ENCODE assay signal across 29 cellular contexts in genomic region chr2:221276601-221277000, GRCh38.
"Had no signal": no experiment of that assay in that cellular context is flagged by ENCODE, and none has a peak within 500 bp of the region (broad histone marks: within the 10 kb centered on the region; RNA-seq: fewer than 3 reads in every experiment).

No MANE protein-coding gene starts in this region.

- H3K27me3 Mint-ChIP-seq: stimulated activated memory B cell treated with anti-CD40 and anti-IgM and Interleukin-4, amounts not matched to agents 10 μg/mL and 1 μg/mL and 100 μg/mL, for 72 hours; stimulated activated naive B cell treated with anti-CD40 and anti-IgM and Interleukin-4, amounts not matched to agents 10 μg/mL and 1 μg/mL and 100 μg/mL, for 72 hours; stimulated activated naive CD8-positive, alpha-beta T cell treated with anti-CD3 and anti-CD28 coated beads, Interleukin-15, amount 100 ng/mL, for 72 hours; type B pancreatic cell had no signal

- H3K36me3 Mint-ChIP-seq: stimulated activated effector memory CD8-positive, alpha-beta T cell treated with anti-CD3 and anti-CD28 coated beads, Interleukin-12 subunit alpha, Interleukin-12 subunit beta, amount 100 ng/mL, for 72 hours; stimulated activated memory B cell treated with anti-CD40 and anti-IgM and Interleukin-4, amounts not matched to agents 10 μg/mL and 1 μg/mL and 100 μg/mL, for 72 hours; stimulated activated naive B cell treated with anti-CD40 and anti-IgM and Interleukin-4, amounts not matched to agents 10 μg/mL and 1 μg/mL and 100 μg/mL, for 72 hours; type B pancreatic cell had no signal

- H3K9me3 Mint-ChIP-seq: stimulated activated effector memory CD8-positive, alpha-beta T cell treated with anti-CD3 and anti-CD28 coated beads, Interleukin-12 subunit alpha, Interleukin-12 subunit beta, amount 100 ng/mL, for 72 hours; stimulated activated memory B cell treated with anti-CD40 and anti-IgM and Interleukin-4, amounts not matched to agents 10 μg/mL and 1 μg/mL and 100 μg/mL, for 72 hours; stimulated activated naive B cell treated with anti-CD40 and anti-IgM and Interleukin-4, amounts not matched to agents 10 μg/mL and 1 μg/mL and 100 μg/mL, for 72 hours; stimulated activated naive CD8-positive, alpha-beta T cell treated with anti-CD3 and anti-CD28 coated beads, Interleukin-15, amount 100 ng/mL, for 72 hours; stimulated activated naive CD8-positive, alpha-beta T cell treated with anti-CD3 and anti-CD28 coated beads, Interleukin-15, Interleukin-2, amounts not matched to agents 100 ng/mL and 50 ng/mL, for 24 hours; type B pancreatic cell had no signal

- H3K4me3 ChIP-seq: stomach, suprapubic skin, testis, thoracic aorta, thyroid gland, tibial artery, tibial nerve, transverse colon, upper lobe of left lung, upper lobe of right lung, uterus, vagina had no signal

- H3K27ac Mint-ChIP-seq: stimulated activated effector memory CD8-positive, alpha-beta T cell treated with anti-CD3 and anti-CD28 coated beads, Interleukin-12 subunit alpha, Interleukin-12 subunit beta, amount 100 ng/mL, for 72 hours; stimulated activated memory B cell treated with anti-CD40 and anti-IgM and Interleukin-4, amounts not matched to agents 10 μg/mL and 1 μg/mL and 100 μg/mL, for 72 hours; stimulated activated naive B cell treated with anti-CD40 and anti-IgM and Interleukin-4, amounts not matched to agents 10 μg/mL and 1 μg/mL and 100 μg/mL, for 72 hours; stimulated activated naive CD8-positive, alpha-beta T cell treated with anti-CD3 and anti-CD28 coated beads, Interleukin-15, amount 100 ng/mL, for 72 hours; stimulated activated naive CD8-positive, alpha-beta T cell treated with anti-CD3 and anti-CD28 coated beads, Interleukin-15, Interleukin-2, amounts not matched to agents 100 ng/mL and 50 ng/mL, for 24 hours; type B pancreatic cell had no signal

- H3K4me1 Mint-ChIP-seq: stimulated activated effector memory CD8-positive, alpha-beta T cell treated with anti-CD3 and anti-CD28 coated beads, Interleukin-12 subunit alpha, Interleukin-12 subunit beta, amount 100 ng/mL, for 72 hours; stimulated activated memory B cell treated with anti-CD40 and anti-IgM and Interleukin-4, amounts not matched to agents 10 μg/mL and 1 μg/mL and 100 μg/mL, for 72 hours; stimulated activated naive B cell treated with anti-CD40 and anti-IgM and Interleukin-4, amounts not matched to agents 10 μg/mL and 1 μg/mL and 100 μg/mL, for 72 hours; stimulated activated naive CD8-positive, alpha-beta T cell treated with anti-CD3 and anti-CD28 coated beads, Interleukin-15, amount 100 ng/mL, for 72 hours had no signal

- FAIRE-seq: urothelium cell line had no signal

- H3K27ac ChIP-seq: stomach, suprapubic skin, testis, thoracic aorta, thyroid gland, tibial artery, tibial nerve, transverse colon, upper lobe of left lung, upper lobe of right lung, uterus, vagina had no signal

- H3K9me3 ChIP-seq: stomach, suprapubic skin, testis, thoracic aorta, thyroid gland, tibial artery, tibial nerve, transverse colon, upper lobe of left lung, upper lobe of right lung, uterus, vagina had no signal

- ATAC-seq: stimulated activated effector memory CD8-positive, alpha-beta T cell treated with anti-CD3 and anti-CD28 coated beads, Interleukin-12 subunit alpha, Interleukin-12 subunit beta, amount 100 ng/mL, for 72 hours; stimulated activated memory B cell treated with anti-CD40 and anti-IgM and Interleukin-4, amounts not matched to agents 10 μg/mL and 1 μg/mL and 100 μg/mL, for 72 hours; stimulated activated naive B cell treated with anti-CD40 and anti-IgM and Interleukin-4, amounts not matched to agents 10 μg/mL and 1 μg/mL and 100 μg/mL, for 72 hours; stimulated activated naive CD8-positive, alpha-beta T cell treated with anti-CD3 and anti-CD28 coated beads, Interleukin-15, amount 100 ng/mL, for 72 hours; stimulated activated naive CD8-positive, alpha-beta T cell treated with anti-CD3 and anti-CD28 coated beads, Interleukin-15, Interleukin-2, amounts not matched to agents 100 U/mL and 50 U/mL, for 24 hours; upper lobe of right lung had no signal

- H3K36me3 ChIP-seq: stomach, suprapubic skin, thoracic aorta, thyroid gland, tibial artery, tibial nerve, transverse colon, upper lobe of left lung, upper lobe of right lung, uterus, vagina had no signal

- DNase-seq: stimulated activated CD4-positive, alpha-beta T cell treated with anti-CD3 and anti-CD28 coated beads, Interleukin-2, amount 100 ng/mL, for 48 hours; stimulated activated CD4-positive, alpha-beta T cell treated with anti-CD3 and anti-CD28 coated beads, Interleukin-4, amount 100 ng/mL, for 1 hour; stimulated activated CD4-positive, alpha-beta T cell treated with anti-CD3 and anti-CD28 coated beads, Interleukin-4, amount 100 ng/mL, for 24 hours; stimulated activated CD4-positive, alpha-beta T cell treated with anti-CD3 and anti-CD28 coated beads, Interleukin-4, amount 100 ng/mL, for 4 hours; stimulated activated CD8-positive, alpha-beta memory T cell treated with anti-CD3 and anti-CD28 coated beads, Interleukin-4, amount 100 ng/mL, for 48 hours; stimulated activated naive B cell treated with anti-CD40 and anti-IgM and Interleukin-4, amounts not matched to agents 10 μg/mL and 1 μg/mL and 100 μg/mL, for 72 hours; stimulated activated naive CD4-positive, alpha-beta T cell; stimulated activated naive CD4-positive, alpha-beta T cell treated with Interleukin-2 at 50 U/mL for 16 hours; stimulated activated naive CD8-positive, alpha-beta T cell treated with anti-CD3 and anti-CD28 coated beads, Interleukin-15, amount 100 ng/mL, for 72 hours; stimulated activated naive CD8-positive, alpha-beta T cell treated with anti-CD3 and anti-CD28 coated beads, Interleukin-15, Interleukin-2, amounts not matched to agents 100 U/mL and 50 U/mL, for 24 hours; stomach; substantia nigra; testis; thyroid gland; tibial artery; transverse colon; trophoblast cell; upper lobe of left lung; upper lobe of right lung; uterus had no signal

- H3K4me1 ChIP-seq: stomach, suprapubic skin, testis, thyroid gland, tibial artery, tibial nerve, transverse colon, upper lobe of left lung, upper lobe of right lung, uterus, vagina had no signal

- H3K4me3 Mint-ChIP-seq: stimulated activated effector memory CD8-positive, alpha-beta T cell treated with anti-CD3 and anti-CD28 coated beads, Interleukin-12 subunit alpha, Interleukin-12 subunit beta, amount 100 ng/mL, for 72 hours; stimulated activated memory B cell treated with anti-CD40 and anti-IgM and Interleukin-4, amounts not matched to agents 10 μg/mL and 1 μg/mL and 100 μg/mL, for 72 hours; stimulated activated naive B cell treated with anti-CD40 and anti-IgM and Interleukin-4, amounts not matched to agents 10 μg/mL and 1 μg/mL and 100 μg/mL, for 72 hours; stimulated activated naive CD8-positive, alpha-beta T cell treated with anti-CD3 and anti-CD28 coated beads, Interleukin-15, amount 100 ng/mL, for 72 hours; stimulated activated naive CD8-positive, alpha-beta T cell treated with anti-CD3 and anti-CD28 coated beads, Interleukin-15, Interleukin-2, amounts not matched to agents 100 ng/mL and 50 ng/mL, for 24 hours; type B pancreatic cell had no signal

- H3K27me3 ChIP-seq: stomach, suprapubic skin, testis, thyroid gland, tibial artery, tibial nerve, transverse colon, upper lobe of left lung, upper lobe of right lung, uterus, vagina had no signal
